13 cellular contexts compared by ENCODE assay signal in genomic region chr2:3413642-3414041, GRCh38.
"Had no signal": no experiment of that assay in that cellular context is flagged by ENCODE, and none has a peak within 500 bp of the region (broad histone marks: within the 10 kb centered on the region; RNA-seq: fewer than 3 reads in every experiment).

No MANE protein-coding gene starts in this region.

- H3K4me3 Mint-ChIP-seq: activated CD8-positive, alpha-beta T cell treated with anti-CD3 and anti-CD28 coated beads, Interleukin-2, amount 10 ng/mL, durations not matched to agents 7 days and 5 days; activated naive CD4-positive, alpha-beta T cell treated with anti-CD3 and anti-CD28 coated beads for 36 hours; nephron; WTC11 had no signal

- H3K36me3 ChIP-seq: cardiac muscle cell had no signal

- H3K4me1 ChIP-seq: esophagus squamous epithelium, psoas muscle, suprapubic skin, upper lobe of right lung had no signal

- H3K9me3 Mint-ChIP-seq: activated naive CD4-positive, alpha-beta T cell treated with anti-CD3 and anti-CD28 coated beads for 36 hours; nephron; WTC11 had no signal

- H3K4me1 Mint-ChIP-seq: nephron, WTC11 had no signal

- H3K9me3 ChIP-seq: esophagus squamous epithelium, psoas muscle, suprapubic skin, upper lobe of right lung had no signal

- H3K27me3 ChIP-seq: cardiac muscle cell, esophagus squamous epithelium, suprapubic skin, upper lobe of right lung had no signal

- H3K27ac Mint-ChIP-seq: activated CD8-positive, alpha-beta T cell treated with anti-CD3 and anti-CD28 coated beads, Interleukin-2, amount 10 ng/mL, durations not matched to agents 7 days and 5 days; activated naive CD4-positive, alpha-beta T cell treated with anti-CD3 and anti-CD28 coated beads for 36 hours; nephron; WTC11 had no signal

- H3K27ac ChIP-seq: cardiac muscle cell, esophagus squamous epithelium, psoas muscle, suprapubic skin, upper lobe of right lung had no signal

- H3K4me3 ChIP-seq: cardiac muscle cell, esophagus squamous epithelium, psoas muscle, suprapubic skin, upper lobe of right lung had no signal

- DNase-seq: activated CD4-positive, alpha-beta T cell treated with anti-CD3 and anti-CD28 coated beads for 48 hours; activated CD8-positive, alpha-beta memory T cell treated with anti-CD3 and anti-CD28 coated beads, Interleukin-2, amount 50 U/mL, for 48 hours; activated CD8-positive, alpha-beta T cell treated with anti-CD3 and anti-CD28 coated beads, Interleukin-2, amount 10 ng/mL, durations not matched to agents 7 days and 5 days; activated naive CD4-positive, alpha-beta T cell treated with anti-CD3 and anti-CD28 coated beads for 36 hours; esophagus squamous epithelium; foreskin fibroblast; psoas muscle; stimulated activated naive CD4-positive, alpha-beta T cell treated with Interleukin-2 at 50 U/mL for 16 hours; upper lobe of right lung had no signal
